ENCODE assay signal across 9 cellular contexts in genomic region chr1:54980528-54981241, GRCh38. TPM values are rescaled to one million over a fixed set of nuclear protein-coding genes. Genes with fewer than 3 reads are reported as not detected.
A peak's percentile ranks its signal among the peaks of the same experiment; 100 is the strongest.
DNase-seq lines count a peak whose midpoint lies in the region; ATAC-seq and TF ChIP-seq lines count a peak whose summit lies in the region.
"Had no signal": no experiment of that assay in that cellular context is flagged by ENCODE, and none has a peak within 500 bp of the region (broad histone marks: within the 10 kb centered on the region; RNA-seq: fewer than 3 reads in every experiment).

Gene TMEM61, plus strand, starts transcription at chr1:54980628. Its CDS starts 438 bp downstream, at chr1:54981066.

- intact Hi-C loops in activated CD4-positive, alpha-beta T cell treated with anti-CD3 and anti-CD28 coated beads for 36 hours (cut with DNase I, micrococcal nuclease), result no loop called here

- TF ChIP-seq CTCF in glutamatergic neuron (IDR thresholded peaks at IDR 0.05; ENCODE audit: partially characterized antibody, unreplicated experiment), result no peak
- TF ChIP-seq CTCF in parathyroid adenoma (IDR thresholded peaks at IDR 0.05), result no peak

- H3K9ac ChIP-seq in parathyroid adenoma, result no peak within 1 kb of the TSS

- H3K4me1 Mint-ChIP-seq in glutamatergic neuron (ENCODE audit: low read depth, unreplicated experiment), result peaks cover 5% of the 10 kb centered on the region
- no peaks in the 10 kb centered on the region for H3K4me1 Mint-ChIP-seq in activated CD4-positive, alpha-beta T cell treated with anti-CD3 and anti-CD28 coated beads for 36 hours
- no peaks in the 10 kb centered on the region for H3K4me1 Mint-ChIP-seq in stimulated activated effector memory CD8-positive, alpha-beta T cell treated with anti-CD3 and anti-CD28 coated beads, Interleukin-12 subunit alpha, Interleukin-12 subunit beta, amount 100 ng/mL, for 72 hours

- H3K36me3 Mint-ChIP-seq in glutamatergic neuron (ENCODE audit: unreplicated experiment), result no peaks in the 10 kb centered on the region
- H3K36me3 Mint-ChIP-seq in activated CD4-positive, alpha-beta T cell treated with anti-CD3 and anti-CD28 coated beads for 36 hours (ENCODE audit: low read depth), result no peaks in the 10 kb centered on the region
- no peaks in the 10 kb centered on the region for H3K36me3 Mint-ChIP-seq in stimulated activated effector memory CD8-positive, alpha-beta T cell treated with anti-CD3 and anti-CD28 coated beads, Interleukin-12 subunit alpha, Interleukin-12 subunit beta, amount 100 ng/mL, for 72 hours

- no peak within 1 kb of the TSS for H3K4me3 ChIP-seq in SJCRH30
- H3K4me3 ChIP-seq in parathyroid adenoma (ENCODE audit: low read depth, low read length), result peak within 1 kb of the TSS; percentile 73

- H2AFZ ChIP-seq in parathyroid adenoma, result peak within 1 kb of the TSS; percentile 79

- H3K36me3 ChIP-seq in SJCRH30, result no peaks in the 10 kb centered on the region
- H3K36me3 ChIP-seq in parathyroid adenoma (ENCODE audit: control insufficient read depth, insufficient read depth, low read length), result no peaks in the 10 kb centered on the region

- DNase-seq in DMS53 (lab: John Stamatoyannopoulos, UW) (peak; percentile 90), SJCRH30 (no peak), glutamatergic neuron (no peak), GM19240 (ENCODE audit: insufficient read length, low spot score) (no peak)
- DNase-seq in activated CD4-positive, alpha-beta T cell treated with anti-CD3 and anti-CD28 coated beads for 36 hours, result no peak
- no peak for DNase-seq in stimulated activated effector memory CD8-positive, alpha-beta T cell treated with anti-CD3 and anti-CD28 coated beads, Interleukin-12 subunit alpha, Interleukin-12 subunit beta, amount 100 ng/mL, for 72 hours (ENCODE audit: low spot score in 2 of 2)
- DNase-seq: NCI-H2107 had no signal

- H3K4me3 Mint-ChIP-seq in glutamatergic neuron (ENCODE audit: unreplicated experiment), result peak within 1 kb of the TSS; percentile 67
- no peak within 1 kb of the TSS for H3K4me3 Mint-ChIP-seq in activated CD4-positive, alpha-beta T cell treated with anti-CD3 and anti-CD28 coated beads for 36 hours
- no peak within 1 kb of the TSS for H3K4me3 Mint-ChIP-seq in stimulated activated effector memory CD8-positive, alpha-beta T cell treated with anti-CD3 and anti-CD28 coated beads, Interleukin-12 subunit alpha, Interleukin-12 subunit beta, amount 100 ng/mL, for 72 hours

- H3K9me3 Mint-ChIP-seq in glutamatergic neuron (ENCODE audit: unreplicated experiment), result peaks cover 2% of the 10 kb centered on the region
- no peaks in the 10 kb centered on the region for H3K9me3 Mint-ChIP-seq in activated CD4-positive, alpha-beta T cell treated with anti-CD3 and anti-CD28 coated beads for 36 hours (ENCODE audit: low read depth)
- H3K9me3 Mint-ChIP-seq in stimulated activated effector memory CD8-positive, alpha-beta T cell treated with anti-CD3 and anti-CD28 coated beads, Interleukin-12 subunit alpha, Interleukin-12 subunit beta, amount 100 ng/mL, for 72 hours, result no peaks in the 10 kb centered on the region

- H3K27ac ChIP-seq in SJCRH30 (peak within 1 kb of the TSS; percentile 26; the same call in 1 of the 2 replicates), parathyroid adenoma (peak within 1 kb of the TSS; percentile 63)

- no peak within 1 kb of the TSS for H3K27ac Mint-ChIP-seq in glutamatergic neuron (ENCODE audit: unreplicated experiment)
- no peak within 1 kb of the TSS for H3K27ac Mint-ChIP-seq in activated CD4-positive, alpha-beta T cell treated with anti-CD3 and anti-CD28 coated beads for 36 hours
- H3K27ac Mint-ChIP-seq in stimulated activated effector memory CD8-positive, alpha-beta T cell treated with anti-CD3 and anti-CD28 coated beads, Interleukin-12 subunit alpha, Interleukin-12 subunit beta, amount 100 ng/mL, for 72 hours, result no peak within 1 kb of the TSS

- peaks cover 17% of the 10 kb centered on the region for H3K4me1 ChIP-seq in SJCRH30
- peaks cover 8% of the 10 kb centered on the region for H3K4me1 ChIP-seq in parathyroid adenoma

- CTCF ChIA-PET in activated CD4-positive, alpha-beta T cell treated with anti-CD3 and anti-CD28 coated beads for 36 hours (lab: Charles Lee), result no interaction called here

- no peaks in the 10 kb centered on the region for H3K27me3 ChIP-seq in SJCRH30
- no peaks in the 10 kb centered on the region for H3K27me3 ChIP-seq in parathyroid adenoma (ENCODE audit: control insufficient read depth, insufficient read depth, low read length)

- H3K79me2 ChIP-seq in parathyroid adenoma, result no peaks in the 10 kb centered on the region

- peaks cover 12% of the 10 kb centered on the region for H3K27me3 Mint-ChIP-seq in glutamatergic neuron (ENCODE audit: unreplicated experiment)
- peaks cover 25% of the 10 kb centered on the region for H3K27me3 Mint-ChIP-seq in activated CD4-positive, alpha-beta T cell treated with anti-CD3 and anti-CD28 coated beads for 36 hours

- POLR2A ChIA-PET in activated CD4-positive, alpha-beta T cell treated with anti-CD3 and anti-CD28 coated beads for 36 hours (lab: Charles Lee), result no interaction called here

- no peak for ATAC-seq in activated CD4-positive, alpha-beta T cell treated with anti-CD3 and anti-CD28 coated beads for 36 hours
- ATAC-seq in HG02973 (IDR thresholded peaks at IDR 0.05; ENCODE audit: unreplicated experiment), result no peak
- ATAC-seq in stimulated activated effector memory CD8-positive, alpha-beta T cell treated with anti-CD3 and anti-CD28 coated beads, Interleukin-12 subunit alpha, Interleukin-12 subunit beta, amount 100 ng/mL, for 72 hours, result no peak

- H3K4me2 ChIP-seq in parathyroid adenoma (ENCODE audit: low read length), result peak within 1 kb of the TSS; percentile 90

- H3K9me3 ChIP-seq in SJCRH30 (replicated peaks) (no peaks in the 10 kb centered on the region), parathyroid adenoma (ENCODE audit: control insufficient read depth, low read length) (no peaks in the 10 kb centered on the region)

RNA-seq across cellular contexts. Expression of gene TMEM61, which starts in this region (rescaled TPM):
- total RNA-seq in SJCRH30 (2014; rRNA removed; shearing (Covaris generic)), result not detected in 2 replicates
- not detected for total RNA-seq in glutamatergic neuron (ENCODE audit: unreplicated experiment)
- not detected for total RNA-seq in activated CD4-positive, alpha-beta T cell treated with anti-CD3 and anti-CD28 coated beads for 36 hours
